In the genomic region with DNA sequence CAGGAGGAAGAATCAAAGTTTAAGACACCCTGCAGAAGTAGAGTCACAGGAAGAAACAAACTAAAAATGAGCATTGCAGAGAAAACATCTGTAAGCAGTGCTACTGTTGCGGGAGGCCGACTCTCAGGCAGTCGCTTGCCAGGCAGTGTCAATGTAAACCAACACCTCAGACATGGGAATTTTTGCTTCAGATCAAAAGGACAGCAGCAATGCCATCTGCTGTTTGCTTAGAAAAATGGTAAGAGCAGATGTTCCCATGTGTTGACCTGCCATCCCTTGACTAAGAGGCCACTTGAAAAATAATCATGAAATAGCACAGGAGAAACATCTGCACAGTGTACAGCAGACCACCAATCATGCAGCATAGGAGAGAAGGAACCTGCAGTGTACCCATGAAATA, we compare ENCODE assay signal across 13 cellular contexts.
DNase-seq lines count a peak whose midpoint lies in the region; ATAC-seq and TF ChIP-seq lines count a peak whose summit lies in the region.
"Had no signal": no experiment of that assay in that cellular context is flagged by ENCODE, and none has a peak within 500 bp of the region (broad histone marks: within the 10 kb centered on the region; RNA-seq: fewer than 3 reads in every experiment).

No MANE protein-coding gene starts in this region.

- no peak for ATAC-seq in HG03521 (IDR thresholded peaks at IDR 0.05; ENCODE audit: unreplicated experiment)
- ATAC-seq: lower lobe of right lung, Right ventricle myocardium inferior had no signal

- intact Hi-C loops in esophagus squamous epithelium (cut with DNase I) (no loop called here), thyroid gland (cut with DNase I) (no loop called here)

- no peak for TF ChIP-seq CTCF in NB4 (IDR thresholded peaks at IDR 0.05; ENCODE audit: low read depth, low read length)
- TF ChIP-seq CTCF in esophagus squamous epithelium (IDR thresholded peaks at IDR 0.05): peak in 1 of 6 experiments; percentile 34
- no peak for TF ChIP-seq CTCF in thyroid gland (IDR thresholded peaks at IDR 0.05)

- H3K4me1 ChIP-seq in esophagus squamous epithelium (peaks cover 10 to 71% (median 30%) of the 10 kb centered on the region in 3 donors), thyroid gland (no peaks in the 10 kb centered on the region)
- H3K4me1 ChIP-seq: lower lobe of right lung had no signal

- H3K27ac ChIP-seq in esophagus squamous epithelium (peak overlapping the region; percentile 60 to 92 (median 78)), thyroid gland (no peak overlapping the region)
- H3K27ac ChIP-seq: lower lobe of right lung had no signal

- DNase-seq in DMS79 treated with DMSO at 0.1 percent for 48 hours (lab: John Stamatoyannopoulos, UW) (peak; percentile 84), NB4 (ENCODE audit: low read depth) (peak; percentile 44), NCI-H69 (lab: John Stamatoyannopoulos, UW) (peak; percentile 89), esophagus squamous epithelium (lab: John Stamatoyannopoulos, UW) (no peak), thyroid gland (no peak), cerebellum (ENCODE audit: low spot score) (no peak), C1 segment of cervical spinal cord (lab: John Stamatoyannopoulos, UW) (no peak)
- DNase-seq: activated CD4-positive, alpha-beta T cell treated with anti-CD3 and anti-CD28 coated beads for 1 hour; activated gamma-delta T cell; lower lobe of right lung; posterior cingulate gyrus had no signal

- H3K9me3 ChIP-seq in esophagus squamous epithelium (no peaks in the 10 kb centered on the region), thyroid gland (no peaks in the 10 kb centered on the region)
- H3K9me3 ChIP-seq: lower lobe of right lung had no signal

- no peak overlapping the region for H3K4me3 ChIP-seq in NB4 (ENCODE audit: low read depth, low read length)
- H3K4me3 ChIP-seq in esophagus squamous epithelium: no peak overlapping the region
- no peak overlapping the region for H3K4me3 ChIP-seq in thyroid gland (replicated peaks in 1 of 3)
- H3K4me3 ChIP-seq: lower lobe of right lung had no signal

- 44 to 55% methylated on average over 3 of the region's 3 CpGs for WGBS in esophagus squamous epithelium, 2 donors
- 76 to 78% methylated on average over 3 of the region's 3 CpGs for WGBS in thyroid gland, 2 donors

- H3K27me3 ChIP-seq in esophagus squamous epithelium: no peaks in the 10 kb centered on the region
- no peaks in the 10 kb centered on the region for H3K27me3 ChIP-seq in thyroid gland

- TF ChIP-seq POLR2A in NB4 (IDR thresholded peaks at IDR 0.05; ENCODE audit: extremely low read depth, insufficient read length): no peak
- no peak for TF ChIP-seq POLR2A in esophagus squamous epithelium (IDR thresholded peaks at IDR 0.05)
- TF ChIP-seq POLR2A in thyroid gland (IDR thresholded peaks at IDR 0.05): no peak

- no peaks in the 10 kb centered on the region for H3K36me3 ChIP-seq in esophagus squamous epithelium
- H3K36me3 ChIP-seq in thyroid gland: no peaks in the 10 kb centered on the region
- H3K36me3 ChIP-seq: lower lobe of right lung had no signal

Comparison
In these comparisons a context has a peak if more than half of its experiments do, and no peak if none do; other contexts are left out.
1. DNase-seq: peak in DMS79 treated with DMSO at 0.1 percent for 48 hours (single experiment), NB4 (single experiment) and NCI-H69 (single experiment); none in esophagus squamous epithelium (single experiment), thyroid gland (0 of 2), cerebellum (single experiment) and C1 segment of cervical spinal cord (0 of 14).
2. H3K27ac ChIP-seq: peak in esophagus squamous epithelium (4 of 4); none in thyroid gland (0 of 3).